ENCODE assay signal across 8 cellular contexts in genomic region chr15:84878504-84878903, GRCh38.
DNase-seq lines count a peak whose midpoint lies in the region; ATAC-seq lines count a peak whose summit lies in the region.

No MANE protein-coding gene starts in this region.

- H3K4me1 Mint-ChIP-seq in effector memory CD8-positive, alpha-beta T cell (ENCODE audit: low read depth in 2 of 2), result no peaks in the 10 kb centered on the region

- H3K27ac Mint-ChIP-seq in effector memory CD8-positive, alpha-beta T cell, result no peak overlapping the region

- no peak overlapping the region for H3K4me3 Mint-ChIP-seq in effector memory CD8-positive, alpha-beta T cell

- H3K27me3 Mint-ChIP-seq in effector memory CD8-positive, alpha-beta T cell, result peaks cover 5 to 29% of the 10 kb centered on the region in 2 donors

- no peaks in the 10 kb centered on the region for H3K9me3 Mint-ChIP-seq in effector memory CD8-positive, alpha-beta T cell

- no peaks in the 10 kb centered on the region for H3K36me3 Mint-ChIP-seq in effector memory CD8-positive, alpha-beta T cell (ENCODE audit: insufficient read depth)

- DNase-seq in NCI-H2081 (lab: John Stamatoyannopoulos, UW) (peak; percentile 19 to 43), NCI-H2081 treated with DMSO at 0.1 percent for 48 hours (lab: John Stamatoyannopoulos, UW) (no peak), NCI-H2227 (lab: John Stamatoyannopoulos, UW; ENCODE audit: unreplicated experiment) (peak; percentile 1), midbrain (lab: John Stamatoyannopoulos, UW) (peak; percentile 73), DMS114 treated with DMSO at 0.1 percent for 48 hours (lab: John Stamatoyannopoulos, UW; ENCODE audit: unreplicated experiment) (no peak)
- DNase-seq in activated CD4-positive, alpha-beta T cell treated with anti-CD3 and anti-CD28 coated beads, Interleukin-2, amount 50 U/mL, for 4 hours, result peak; percentile 46 to 53
- peak; percentile 18 to 35 (median 27) for DNase-seq in effector memory CD8-positive, alpha-beta T cell
- peak; percentile 31 to 54 for DNase-seq in stimulated activated CD8-positive, alpha-beta memory T cell treated with anti-CD3 and anti-CD28 coated beads, Interleukin-2, amount 100 ng/mL, for 48 hours (ENCODE audit: low read depth in 2 of 2)

- ATAC-seq in effector memory CD8-positive, alpha-beta T cell (replicated peaks), result peak; percentile 59

Comparison
In these comparisons a context has a peak if more than half of its experiments do, and no peak if none do; other contexts are left out.
1. DNase-seq: peak in NCI-H2081 (2 of 2), NCI-H2227 (single experiment), activated CD4-positive, alpha-beta T cell treated with anti-CD3 and anti-CD28 coated beads, Interleukin-2, amount 50 U/mL, for 4 hours (2 of 2), effector memory CD8-positive, alpha-beta T cell (3 of 3), midbrain (single experiment) and stimulated activated CD8-positive, alpha-beta memory T cell treated with anti-CD3 and anti-CD28 coated beads, Interleukin-2, amount 100 ng/mL, for 48 hours (2 of 2); none in NCI-H2081 treated with DMSO at 0.1 percent for 48 hours (single experiment) and DMS114 treated with DMSO at 0.1 percent for 48 hours (single experiment).